ENCODE assay signal across 8 cellular contexts in the genomic region with DNA sequence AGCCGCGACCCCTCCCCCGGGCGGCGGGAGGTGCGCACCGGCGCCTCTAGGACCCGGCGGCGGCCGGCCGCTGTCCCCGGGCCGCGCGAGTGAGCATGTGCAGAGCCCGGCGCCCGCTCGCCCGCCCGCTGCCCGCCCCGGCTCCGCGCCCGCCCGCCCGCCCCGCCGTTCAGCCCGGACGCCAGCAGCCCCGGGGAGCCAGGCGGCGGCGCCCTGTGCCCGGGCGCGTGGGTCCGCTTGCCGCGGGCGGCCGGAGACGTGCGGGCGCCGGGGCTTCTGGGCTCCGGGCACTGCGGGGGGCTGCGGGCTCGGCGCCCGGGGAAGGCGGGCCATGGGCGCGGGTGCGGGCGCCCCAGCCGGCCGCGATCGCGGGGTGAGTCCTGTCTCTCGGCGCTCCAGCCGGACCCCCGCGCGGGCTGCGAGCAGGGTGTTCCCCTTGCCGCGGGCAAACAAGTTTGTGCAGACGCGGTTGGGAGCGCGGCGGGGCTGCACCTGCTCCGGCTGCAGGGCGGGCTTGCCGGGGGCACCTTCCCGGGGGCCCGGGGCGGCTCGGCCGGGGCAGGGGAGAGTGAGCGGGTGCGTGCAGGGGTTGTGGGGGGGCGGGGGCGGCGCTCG. TPM values are rescaled to one million over a fixed set of nuclear protein-coding genes. Genes with fewer than 3 reads are reported as not detected.
A peak's percentile ranks its signal among the peaks of the same experiment; 100 is the strongest.
DNase-seq lines count a peak whose midpoint lies in the region; ATAC-seq and TF ChIP-seq lines count a peak whose summit lies in the region.

A gene (plus strand): TSS at position 100 of the 615 bp plus-strand sequence. CDS start 10,280 bp downstream, outside the sequence.

- no peaks in the 10 kb centered on the region for H3K27me3 ChIP-seq in ovary

- ATAC-seq in activated CD8-positive, alpha-beta T cell treated with anti-CD3 and anti-CD28 coated beads, Interleukin-2, amount 10 ng/mL, durations not matched to agents 7 days and 5 days = no peak
- peak; percentile 76 for ATAC-seq in Right ventricle myocardium superior (ENCODE audit: poor library complexity)

- H3K4me1 ChIP-seq in ovary (ENCODE audit: insufficient read depth) = no peaks in the 10 kb centered on the region

- H3K9me3 Mint-ChIP-seq in activated CD8-positive, alpha-beta T cell treated with anti-CD3 and anti-CD28 coated beads, Interleukin-2, amount 10 ng/mL, durations not matched to agents 7 days and 5 days (ENCODE audit: insufficient read depth) = no peaks in the 10 kb centered on the region

- TF ChIP-seq CTCF in ovary (IDR thresholded peaks at IDR 0.05) = no peak

- CTCF ChIA-PET in activated CD8-positive, alpha-beta T cell treated with anti-CD3 and anti-CD28 coated beads, Interleukin-2, amount 10 ng/mL, durations not matched to agents 7 days and 5 days (lab: Charles Lee) = no interaction called here

- DNase-seq in NCI-H748 (lab: John Stamatoyannopoulos, UW; ENCODE audit: unreplicated experiment) (peak; percentile 80), NCI-H748 treated with DMSO at 0.1 percent for 48 hours (lab: John Stamatoyannopoulos, UW) (no peak), Right ventricle myocardium superior (no peak), ovary (no peak), DMS53 (lab: John Stamatoyannopoulos, UW) (no peak), foreskin melanocyte (no peak), GF-D8 (lab: John Stamatoyannopoulos, UW) (no peak)
- no peak for DNase-seq in activated CD8-positive, alpha-beta T cell treated with anti-CD3 and anti-CD28 coated beads, Interleukin-2, amount 10 ng/mL, durations not matched to agents 7 days and 5 days

- no peaks in the 10 kb centered on the region for H3K36me3 ChIP-seq in ovary

- H3K27ac ChIP-seq in ovary = no peak within 1 kb of the TSS

- H3K36me3 Mint-ChIP-seq in activated CD8-positive, alpha-beta T cell treated with anti-CD3 and anti-CD28 coated beads, Interleukin-2, amount 10 ng/mL, durations not matched to agents 7 days and 5 days (ENCODE audit: low read depth) = peaks cover 5% of the 10 kb centered on the region

- 0 to 1% (median 1%) methylated on average over 14 to 94 of the region's 94 CpGs for WGBS in ovary, 3 donors

- TF ChIP-seq EP300 in ovary (IDR thresholded peaks at IDR 0.05) = no peak

- TF ChIP-seq POLR2A in ovary (IDR thresholded peaks at IDR 0.05) = no peak

- intact Hi-C loops in Right ventricle myocardium superior (cut with DNase I) = no loop called here
- intact Hi-C loops in ovary (cut with DNase I) = no loop called here

- H3K4me3 Mint-ChIP-seq in activated CD8-positive, alpha-beta T cell treated with anti-CD3 and anti-CD28 coated beads, Interleukin-2, amount 10 ng/mL, durations not matched to agents 7 days and 5 days = peak within 1 kb of the TSS; percentile 29

- H3K4me3 ChIP-seq in ovary = peak within 1 kb of the TSS; percentile 32

- peaks cover 8% of the 10 kb centered on the region for H3K4me1 Mint-ChIP-seq in activated CD8-positive, alpha-beta T cell treated with anti-CD3 and anti-CD28 coated beads, Interleukin-2, amount 10 ng/mL, durations not matched to agents 7 days and 5 days (ENCODE audit: low read depth)

- peaks cover 40% of the 10 kb centered on the region for H3K27me3 Mint-ChIP-seq in activated CD8-positive, alpha-beta T cell treated with anti-CD3 and anti-CD28 coated beads, Interleukin-2, amount 10 ng/mL, durations not matched to agents 7 days and 5 days (ENCODE audit: low read depth)

- POLR2A ChIA-PET in activated CD8-positive, alpha-beta T cell treated with anti-CD3 and anti-CD28 coated beads, Interleukin-2, amount 10 ng/mL, durations not matched to agents 7 days and 5 days (lab: Charles Lee) = no interaction called here

- H3K27ac Mint-ChIP-seq in activated CD8-positive, alpha-beta T cell treated with anti-CD3 and anti-CD28 coated beads, Interleukin-2, amount 10 ng/mL, durations not matched to agents 7 days and 5 days = no peak within 1 kb of the TSS

- H3K9me3 ChIP-seq in ovary = no peaks in the 10 kb centered on the region

RNA-seq across cellular contexts. Expression of the gene that starts here (rescaled TPM):
- total RNA-seq in activated CD8-positive, alpha-beta T cell treated with anti-CD3 and anti-CD28 coated beads, Interleukin-2, amount 10 ng/mL, durations not matched to agents 7 days and 5 days = not detected
- total RNA-seq in Right ventricle myocardium superior = 11.2 TPM
- total RNA-seq in ovary = 1 to 10 TPM in 5 of 7 donors, under 1 TPM in 2; 0.53 to 4.4 (median 1.7) TPM
- 1 to 10 TPM; 1.5 to 2.4 TPM for polyA plus RNA-seq in ovary
